In genomic region chr6:31541658-31542521, GRCh38 we compare ENCODE assay signal across 8 cellular contexts. TPM values are rescaled to one million over a fixed set of nuclear protein-coding genes. Genes with fewer than 3 reads are reported as not detected.
DNase-seq lines count a peak whose midpoint lies in the region; ATAC-seq and TF ChIP-seq lines count a peak whose summit lies in the region.

TSS of gene DDX39B (minus strand) at chr6:31542003. CDS start at chr6:31540532, 1,471 bp downstream.

- no peaks in the 10 kb centered on the region for H3K27me3 Mint-ChIP-seq in activated naive CD4-positive, alpha-beta T cell treated with anti-CD3 and anti-CD28 coated beads, Interleukin-2, amount 50 U/mL, for 24 hours

- peak; percentile 78 to 89 for TF ChIP-seq POLR2A in suprapubic skin (IDR thresholded peaks at IDR 0.05)

- peak within 1 kb of the TSS; percentile 72 for H3K4me3 ChIP-seq in suprapubic skin

- H3K36me3 Mint-ChIP-seq in activated naive CD4-positive, alpha-beta T cell treated with anti-CD3 and anti-CD28 coated beads, Interleukin-2, amount 50 U/mL, for 24 hours, result peaks cover 30% of the 10 kb centered on the region

- ATAC-seq in HG02571 (IDR thresholded peaks at IDR 0.05; ENCODE audit: unreplicated experiment), result peak; percentile 53

- H3K27ac Mint-ChIP-seq in activated naive CD4-positive, alpha-beta T cell treated with anti-CD3 and anti-CD28 coated beads, Interleukin-2, amount 50 U/mL, for 24 hours, result peak within 1 kb of the TSS; percentile 99

- TF ChIP-seq CTCF in suprapubic skin (IDR thresholded peaks at IDR 0.05), result no peak

- no peaks in the 10 kb centered on the region for H3K9me3 ChIP-seq in suprapubic skin

- peak; percentile 82 for DNase-seq in GM04503 (ENCODE audit: low read depth)
- peak; percentile 90 for DNase-seq in NCI-H1092 (lab: John Stamatoyannopoulos, UW)
- DNase-seq in SKM-1 (lab: John Stamatoyannopoulos, UW; ENCODE audit: unreplicated experiment), result peak; percentile 93
- peak; percentile 98 for DNase-seq in globus pallidus (ENCODE audit: low spot score)
- DNase-seq in occipital lobe (lab: John Stamatoyannopoulos, UW), result peak; percentile 90
- DNase-seq in suprapubic skin (ENCODE audit: low spot score in 2 of 2), result peak; percentile 97

- peaks cover 42% of the 10 kb centered on the region for H3K4me1 Mint-ChIP-seq in activated naive CD4-positive, alpha-beta T cell treated with anti-CD3 and anti-CD28 coated beads, Interleukin-2, amount 50 U/mL, for 24 hours

- H3K4me3 Mint-ChIP-seq in activated naive CD4-positive, alpha-beta T cell treated with anti-CD3 and anti-CD28 coated beads, Interleukin-2, amount 50 U/mL, for 24 hours, result peak within 1 kb of the TSS; percentile 98

- under 1% methylated on average over 38 of the region's 43 CpGs for WGBS in suprapubic skin

- no peaks in the 10 kb centered on the region for H3K27me3 ChIP-seq in suprapubic skin

- peaks cover 53% of the 10 kb centered on the region for H3K4me1 ChIP-seq in suprapubic skin

- peak within 1 kb of the TSS; percentile 93 for H3K27ac ChIP-seq in suprapubic skin

- peaks cover 33% of the 10 kb centered on the region for H3K36me3 ChIP-seq in suprapubic skin

- TF ChIP-seq EP300 in suprapubic skin (IDR thresholded peaks at IDR 0.05), result no peak

- H3K9me3 Mint-ChIP-seq in activated naive CD4-positive, alpha-beta T cell treated with anti-CD3 and anti-CD28 coated beads, Interleukin-2, amount 50 U/mL, for 24 hours, result no peaks in the 10 kb centered on the region

RNA-seq across cellular contexts. Expression of gene DDX39B, which starts in this region (rescaled TPM):
- total RNA-seq in occipital lobe (288 TPM), suprapubic skin (100 to 1,000 TPM; 254 to 449 (median 281) TPM)

Comparison
In these comparisons a context has a peak if more than half of its experiments do, and no peak if none do; other contexts are left out.
1. Peak in every context shown above with its lines: DNase-seq, ATAC-seq, H3K4me3 ChIP-seq and H3K27ac ChIP-seq.